12 cellular contexts compared by ENCODE assay signal in the genomic region with DNA sequence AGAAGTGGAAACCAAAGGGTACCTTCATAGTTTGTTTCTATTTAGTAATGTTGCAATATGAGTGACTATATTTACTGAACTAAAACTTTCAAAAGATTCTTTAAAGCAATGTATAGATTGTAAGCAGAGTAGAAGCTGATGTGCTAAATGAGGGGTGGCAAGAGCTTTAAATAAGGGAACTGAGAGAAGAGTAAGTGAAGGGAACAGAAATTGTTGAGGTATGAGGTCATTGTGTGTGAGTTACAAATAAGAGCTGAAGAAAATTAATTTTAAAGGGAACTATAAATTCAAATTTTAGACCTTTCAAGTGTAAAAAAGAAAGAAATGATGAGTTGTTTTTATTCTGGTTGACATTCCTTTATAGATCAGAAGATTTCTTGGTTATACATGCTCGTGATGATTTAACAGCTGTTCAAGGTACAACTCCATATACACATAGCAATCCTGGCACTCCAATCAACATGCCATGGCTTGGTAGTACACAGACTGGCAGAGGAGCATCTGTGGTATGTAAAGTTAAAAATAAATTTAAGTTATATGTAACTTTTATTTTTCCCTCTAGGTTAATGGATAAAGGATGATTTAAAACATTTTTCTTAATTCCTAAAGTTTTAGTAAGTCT.
DNase-seq lines count a peak whose midpoint lies in the region; ATAC-seq and TF ChIP-seq lines count a peak whose summit lies in the region.
"Had no signal": no experiment of that assay in that cellular context is flagged by ENCODE, and none has a peak within 500 bp of the region (broad histone marks: within the 10 kb centered on the region; RNA-seq: fewer than 3 reads in every experiment).

No MANE protein-coding gene starts in this region.

- H3K4me1 ChIP-seq in body of pancreas: no peaks in the 10 kb centered on the region

- H3K4me3 ChIP-seq in choroid plexus epithelial cell (ENCODE audit: low read depth, low read length) (no peak overlapping the region), body of pancreas (no peak overlapping the region)
- H3K4me3 ChIP-seq: dorsolateral prefrontal cortex, hepatocyte, skin epidermis had no signal

- no peaks in the 10 kb centered on the region for H3K36me3 ChIP-seq in body of pancreas (replicated peaks in 1 of 2; ENCODE audit: insufficient read depth in 1 of 2, low read depth in 2 of 2)

- H3K9me3 ChIP-seq in body of pancreas: no peaks in the 10 kb centered on the region

- H3K27me3 ChIP-seq in body of pancreas: no peaks in the 10 kb centered on the region
- H3K27me3 ChIP-seq: dorsolateral prefrontal cortex, hepatocyte had no signal

- DNase-seq in choroid plexus epithelial cell (ENCODE audit: low read depth) (peak; percentile 11), anterior cingulate cortex (lab: John Stamatoyannopoulos, UW) (no peak), body of pancreas (no peak), ecto neural progenitor cell (ENCODE audit: low spot score) (no peak)
- no peak for DNase-seq in central memory CD4-positive, alpha-beta T cell
- DNase-seq: dorsolateral prefrontal cortex, PC-3 had no signal

- intact Hi-C loops in body of pancreas (cut with DNase I): no loop called here

- WGBS in body of pancreas, 2 donors: 82 to 88% methylated on average over 1 of the region's 1 CpG

- TF ChIP-seq CTCF in choroid plexus epithelial cell (conservative IDR thresholded peaks at IDR 0.05; ENCODE audit: low read depth, low read length): no peak
- no peak for TF ChIP-seq CTCF in body of pancreas (IDR thresholded peaks at IDR 0.05)

- ATAC-seq in GM18517 (IDR thresholded peaks at IDR 0.05; ENCODE audit: unreplicated experiment) (peak; percentile 94), GM21528 (IDR thresholded peaks at IDR 0.05; ENCODE audit: low FRiP score, unreplicated experiment) (peak; percentile 88), HG03175 (IDR thresholded peaks at IDR 0.05; ENCODE audit: unreplicated experiment) (peak; percentile 80), body of pancreas (no peak)
- ATAC-seq: PC-3 had no signal

- H3K27ac ChIP-seq in body of pancreas: no peak overlapping the region
- H3K27ac ChIP-seq: dorsolateral prefrontal cortex, hepatocyte, skin epidermis had no signal

- TF ChIP-seq POLR2A in body of pancreas (IDR thresholded peaks at IDR 0.05): no peak
